ENCODE assay signal across 1 cellular context in genomic region chr5:74239268-74239667, GRCh38.
TF ChIP-seq lines count a peak whose summit lies in the region.

No MANE protein-coding gene starts in this region.

TF ChIP-seq in HepG2, 621 proteins besides CTCF, POLR2A, EP300 and RAD21 (continued from another document):
- TF ChIP-seq FUBP1 (CRISPR knock-in tag; IDR thresholded peaks at IDR 0.05; ENCODE audit: borderline replicate concordance) (no peak), RXRA (CRISPR knock-in tag; IDR thresholded peaks at IDR 0.05) (no peak), PCBP1 (IDR thresholded peaks at IDR 0.05; ENCODE audit: borderline replicate concordance, low read depth, low read length) (no peak)
